30 cellular contexts compared by ENCODE assay signal in the genomic region with DNA sequence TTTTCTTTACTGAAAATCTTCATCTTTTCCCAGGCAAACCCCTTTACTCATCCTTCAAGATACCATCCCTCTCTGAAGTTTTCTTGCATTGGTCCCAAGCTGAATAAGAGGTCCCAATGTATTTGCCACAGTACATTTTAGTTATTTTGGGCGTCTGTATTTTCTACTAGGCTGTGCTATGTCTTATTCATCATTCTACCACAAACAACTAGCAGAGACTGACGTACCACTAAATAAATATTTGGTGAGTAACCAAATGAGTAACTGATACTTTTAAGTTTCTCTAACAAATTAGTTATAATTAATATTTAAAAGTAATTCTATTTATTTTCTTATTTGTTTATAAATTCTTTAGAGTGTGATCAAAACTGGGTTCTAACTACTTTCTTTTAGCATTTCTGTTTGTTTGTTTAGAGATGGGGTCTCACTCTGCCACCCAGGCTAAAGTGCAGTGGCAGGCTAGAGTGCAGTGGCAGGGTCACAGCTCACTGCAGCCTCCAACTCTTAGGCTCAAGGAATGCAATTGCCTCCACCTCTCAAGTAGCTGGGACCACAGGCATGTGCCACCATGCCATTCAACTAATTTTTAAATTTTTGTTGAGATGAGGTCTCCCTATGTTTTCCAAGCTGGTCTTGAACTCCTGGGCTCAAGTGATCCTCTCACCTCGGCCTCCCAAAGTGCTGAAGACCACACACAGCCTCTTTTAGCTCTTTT.
"Had no signal": no experiment of that assay in that cellular context is flagged by ENCODE, and none has a peak within 500 bp of the region (broad histone marks: within the 10 kb centered on the region; RNA-seq: fewer than 3 reads in every experiment).

No MANE protein-coding gene starts in this region.

- H3K9me3 Mint-ChIP-seq: activated naive CD4-positive, alpha-beta T cell treated with anti-CD3 and anti-CD28 coated beads, Interleukin-2, amount 50 U/mL, for 72 hours; activated T-cell treated with anti-CD3 and anti-CD28 coated beads, Interleukin-2, amount 50 U/mL, for 72 hours; naive thymus-derived CD8-positive, alpha-beta T cell; neural crest cell; stimulated activated effector memory CD8-positive, alpha-beta T cell treated with anti-CD3 and anti-CD28 coated beads, Interleukin-12 subunit alpha, Interleukin-12 subunit beta, amount 100 ng/mL, for 72 hours; WTC11 had no signal

- DNase-seq: activated CD8-positive, alpha-beta memory T cell treated with anti-CD3 and anti-CD28 coated beads, Interleukin-2, amount 10 ng/mL, durations not matched to agents 7 days and 5 days; activated CD8-positive, alpha-beta T cell treated with anti-CD3 and anti-CD28 coated beads, Interleukin-2, amount 10 ng/mL, durations not matched to agents 7 days and 5 days; activated naive CD4-positive, alpha-beta T cell; activated T-cell treated with anti-CD3 and anti-CD28 coated beads, Interleukin-2, amount 50 U/mL, for 72 hours; anterior cingulate cortex; body of pancreas; dorsolateral prefrontal cortex; effector memory CD4-positive, alpha-beta T cell; erythroblast; heart left ventricle; midbrain; naive thymus-derived CD8-positive, alpha-beta T cell; nucleus accumbens; pancreas; retina; small intestine; stimulated activated CD4-positive, alpha-beta T cell treated with anti-CD3 and anti-CD28 coated beads, Interleukin-4, amount 100 ng/mL, for 24 hours; stomach; T-helper 2 cell; thyroid gland had no signal

- H3K27ac ChIP-seq: body of pancreas, cardiac muscle cell, coronary artery, dorsolateral prefrontal cortex, heart left ventricle, pancreas, prostate gland, stomach, thyroid gland, upper lobe of left lung, vagina had no signal

- H3K27me3 Mint-ChIP-seq: activated CD8-positive, alpha-beta memory T cell treated with anti-CD3 and anti-CD28 coated beads, Interleukin-2, amount 10 ng/mL, durations not matched to agents 7 days and 5 days; naive thymus-derived CD8-positive, alpha-beta T cell had no signal

- H3K27ac Mint-ChIP-seq: activated CD8-positive, alpha-beta memory T cell treated with anti-CD3 and anti-CD28 coated beads, Interleukin-2, amount 10 ng/mL, durations not matched to agents 7 days and 5 days; activated CD8-positive, alpha-beta T cell treated with anti-CD3 and anti-CD28 coated beads, Interleukin-2, amount 10 ng/mL, durations not matched to agents 7 days and 5 days; activated T-cell treated with anti-CD3 and anti-CD28 coated beads, Interleukin-2, amount 50 U/mL, for 72 hours; naive thymus-derived CD8-positive, alpha-beta T cell; stimulated activated effector memory CD8-positive, alpha-beta T cell treated with anti-CD3 and anti-CD28 coated beads, Interleukin-12 subunit alpha, Interleukin-12 subunit beta, amount 100 ng/mL, for 72 hours; WTC11 had no signal

- H3K4me3 Mint-ChIP-seq: activated CD8-positive, alpha-beta memory T cell treated with anti-CD3 and anti-CD28 coated beads, Interleukin-2, amount 10 ng/mL, durations not matched to agents 7 days and 5 days; activated CD8-positive, alpha-beta T cell treated with anti-CD3 and anti-CD28 coated beads, Interleukin-2, amount 10 ng/mL, durations not matched to agents 7 days and 5 days; activated T-cell treated with anti-CD3 and anti-CD28 coated beads, Interleukin-2, amount 50 U/mL, for 72 hours; naive thymus-derived CD8-positive, alpha-beta T cell; neural crest cell; stimulated activated effector memory CD8-positive, alpha-beta T cell treated with anti-CD3 and anti-CD28 coated beads, Interleukin-12 subunit alpha, Interleukin-12 subunit beta, amount 100 ng/mL, for 72 hours; WTC11 had no signal

- ATAC-seq: activated CD8-positive, alpha-beta memory T cell treated with anti-CD3 and anti-CD28 coated beads, Interleukin-2, amount 10 ng/mL, durations not matched to agents 7 days and 5 days; activated CD8-positive, alpha-beta T cell treated with anti-CD3 and anti-CD28 coated beads, Interleukin-2, amount 10 ng/mL, durations not matched to agents 7 days and 5 days; activated naive CD4-positive, alpha-beta T cell treated with anti-CD3 and anti-CD28 coated beads, Interleukin-2, amount 50 U/mL, for 72 hours; activated T-cell treated with anti-CD3 and anti-CD28 coated beads, Interleukin-2, amount 50 U/mL, for 72 hours; body of pancreas; heart left ventricle; naive thymus-derived CD8-positive, alpha-beta T cell; pancreas; sciatic nerve; stimulated activated effector memory CD8-positive, alpha-beta T cell treated with anti-CD3 and anti-CD28 coated beads, Interleukin-12 subunit alpha, Interleukin-12 subunit beta, amount 100 ng/mL, for 72 hours; WTC11 had no signal

- H3K4me1 Mint-ChIP-seq: naive thymus-derived CD8-positive, alpha-beta T cell; neural crest cell; stimulated activated effector memory CD8-positive, alpha-beta T cell treated with anti-CD3 and anti-CD28 coated beads, Interleukin-12 subunit alpha, Interleukin-12 subunit beta, amount 100 ng/mL, for 72 hours had no signal

- H3K9me3 ChIP-seq: body of pancreas, heart left ventricle, pancreas, prostate gland, stomach, thyroid gland, upper lobe of left lung, vagina had no signal

- H3K4me1 ChIP-seq: body of pancreas, heart left ventricle, pancreas, prostate gland, stomach, thyroid gland, upper lobe of left lung, vagina had no signal

- H3K4me3 ChIP-seq: body of pancreas, cardiac muscle cell, coronary artery, dorsolateral prefrontal cortex, heart left ventricle, pancreas, prostate gland, stomach, thyroid gland, upper lobe of left lung, vagina had no signal

- H3K36me3 ChIP-seq: cardiac muscle cell, prostate gland had no signal

- H3K27me3 ChIP-seq: body of pancreas, cardiac muscle cell, dorsolateral prefrontal cortex, heart left ventricle, pancreas, stomach, thyroid gland, upper lobe of left lung, vagina had no signal
